Comparison of ENCODE assay signal across 11 cellular contexts in the genomic region with DNA sequence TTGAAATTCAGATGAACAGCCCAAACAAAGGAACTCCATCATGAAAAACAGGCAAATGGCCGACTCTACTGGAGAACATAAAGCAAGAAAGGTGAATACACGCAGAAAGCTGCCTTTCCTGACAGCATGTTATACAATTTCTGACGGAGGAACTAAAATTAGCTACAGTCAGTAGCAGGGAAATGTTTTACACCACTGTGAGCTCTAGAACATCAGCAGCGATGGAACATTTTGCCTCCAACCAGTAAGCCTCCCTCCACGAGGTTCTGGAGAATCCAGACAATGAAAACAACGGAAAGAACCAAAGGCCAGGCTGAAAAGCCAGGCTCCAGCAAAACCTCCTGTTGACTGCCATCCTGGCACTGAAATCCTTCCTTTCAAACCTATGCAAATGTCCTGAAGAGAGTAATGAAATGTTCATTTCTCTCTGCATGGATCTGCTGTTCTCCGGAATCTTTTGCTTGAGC.
DNase-seq lines count a peak whose midpoint lies in the region; ATAC-seq and TF ChIP-seq lines count a peak whose summit lies in the region.
"Had no signal": no experiment of that assay in that cellular context is flagged by ENCODE, and none has a peak within 500 bp of the region (broad histone marks: within the 10 kb centered on the region; RNA-seq: fewer than 3 reads in every experiment).

No MANE protein-coding gene starts in this region.

- no peak for DNase-seq in T-helper 17 cell
- DNase-seq in sigmoid colon, result no peak
- DNase-seq in trophoblast cell, result no peak
- DNase-seq in MG63, result no peak
- no peak for DNase-seq in CD4-positive, alpha-beta T cell
- DNase-seq in effector CD4-positive, alpha-beta T cell, result no peak
- DNase-seq: activated CD4-positive, alpha-beta T cell treated with anti-CD3 and anti-CD28 coated beads for 48 hours; aorta had no signal

- no peak overlapping the region for H2BK120ac ChIP-seq in trophoblast cell (ENCODE audit: insufficient read depth, low read length, poor library complexity)

- H3K9me3 Mint-ChIP-seq in CD4-positive, alpha-beta T cell, result no peaks in the 10 kb centered on the region

- no peak overlapping the region for H4K12ac ChIP-seq in trophoblast cell (ENCODE audit: low read depth, low read length)

- peak in 3 of 4 donors; percentile 50 to 84 (median 83) for TF ChIP-seq EP300 in sigmoid colon (IDR thresholded peaks at IDR 0.05)

- H3K36me3 ChIP-seq in sigmoid colon (peaks cover 4 to 78% (median 29%) of the 10 kb centered on the region in 4 donors), trophoblast cell (ENCODE audit: control insufficient read depth in 1 of 2, insufficient read depth in 2 of 2, low read length in 2 of 2) (peaks cover 12 to 17% of the 10 kb centered on the region in 2 experiments), MG63 (peaks cover 2% of the 10 kb centered on the region; the same call in 1 of the 2 replicates)

- peak overlapping the region; percentile 8 to 58 (median 51) for H3K27ac ChIP-seq in sigmoid colon
- H3K27ac ChIP-seq in trophoblast cell (ENCODE audit: low read depth, low read length), result no peak overlapping the region
- no peak overlapping the region for H3K27ac ChIP-seq in CD4-positive, alpha-beta T cell (ENCODE audit: low read depth, low read length)

- CTCF ChIA-PET in CD4-positive, alpha-beta T cell (lab: Charles Lee), result no interaction called here

- H3K36me3 Mint-ChIP-seq in T-helper 17 cell (ENCODE audit: low read depth), result peaks cover 15% of the 10 kb centered on the region
- peaks cover 97% of the 10 kb centered on the region for H3K36me3 Mint-ChIP-seq in CD4-positive, alpha-beta T cell (ENCODE audit: low read depth)

- H3K27me3 Mint-ChIP-seq in T-helper 17 cell, result no peaks in the 10 kb centered on the region
- H3K27me3 Mint-ChIP-seq in CD4-positive, alpha-beta T cell, result no peaks in the 10 kb centered on the region

- no peaks in the 10 kb centered on the region for H3K79me1 ChIP-seq in trophoblast cell (ENCODE audit: low read length)

- ATAC-seq in GM18907 (IDR thresholded peaks at IDR 0.05; ENCODE audit: unreplicated experiment) (peak; percentile 5), HG02885 (IDR thresholded peaks at IDR 0.05; ENCODE audit: poor library complexity, unreplicated experiment) (peak; percentile 16), T-helper 17 cell (no peak)
- no peak for ATAC-seq in CD4-positive, alpha-beta T cell (ENCODE audit: poor library complexity)
- ATAC-seq: K562 had no signal

- intact Hi-C loops in sigmoid colon (cut with DNase I), result no loop called here
- intact Hi-C loops in CD4-positive, alpha-beta T cell (cut with DNase I, micrococcal nuclease), result no loop called here

- TF ChIP-seq CTCF in sigmoid colon (IDR thresholded peaks at IDR 0.05), result no peak
- no peak for TF ChIP-seq CTCF in CD4-positive, alpha-beta T cell (IDR thresholded peaks at IDR 0.05)

- peaks cover 0 to 9% (median under 1%) of the 10 kb centered on the region in 4 donors for H3K4me1 ChIP-seq in sigmoid colon
- H3K4me1 ChIP-seq in trophoblast cell (ENCODE audit: control insufficient read depth in 1 of 2, insufficient read depth in 2 of 2, low read length in 2 of 2), result no peaks in the 10 kb centered on the region

- H3K27ac Mint-ChIP-seq in T-helper 17 cell, result peak overlapping the region; percentile 67
- H3K27ac Mint-ChIP-seq in CD4-positive, alpha-beta T cell, result no peak overlapping the region

- no peak overlapping the region for H4K8ac ChIP-seq in trophoblast cell (ENCODE audit: low read depth, low read length)

- no peak overlapping the region for H3K4me3 Mint-ChIP-seq in T-helper 17 cell
- H3K4me3 Mint-ChIP-seq in CD4-positive, alpha-beta T cell, result no peak overlapping the region

- H3K27me3 ChIP-seq in sigmoid colon (no peaks in the 10 kb centered on the region), trophoblast cell (ENCODE audit: insufficient read depth, low read length) (no peaks in the 10 kb centered on the region), MG63 (no peaks in the 10 kb centered on the region)
- no peaks in the 10 kb centered on the region for H3K27me3 ChIP-seq in CD4-positive, alpha-beta T cell (ENCODE audit: control insufficient read depth, insufficient read depth, low read length)

- H3K4me3 ChIP-seq in sigmoid colon, result no peak overlapping the region
- H3K4me3 ChIP-seq in trophoblast cell (ENCODE audit: low read depth, low read length), result no peak overlapping the region
- no peak overlapping the region for H3K4me3 ChIP-seq in MG63
- H3K4me3 ChIP-seq: K562 had no signal

- H2BK12ac ChIP-seq in trophoblast cell (ENCODE audit: low read length), result no peak overlapping the region

- H2AK5ac ChIP-seq in trophoblast cell (ENCODE audit: low read length), result no peak overlapping the region

- H3K9ac ChIP-seq in trophoblast cell (ENCODE audit: low read length), result no peak overlapping the region

- H3K4me2 ChIP-seq in trophoblast cell (ENCODE audit: low read length), result no peak overlapping the region

- H3K23ac ChIP-seq in trophoblast cell (ENCODE audit: low read length), result no peak overlapping the region

- H4K91ac ChIP-seq in trophoblast cell (ENCODE audit: low read depth, low read length), result no peak overlapping the region

- 75 to 91% methylated on average over 7 of the region's 7 CpGs for WGBS in sigmoid colon, 2 donors
- no CpG with 5 or more reads among the region's 7 CpGs for WGBS in trophoblast cell (ENCODE audit: extremely low coverage, insufficient coverage, insufficient read length)

- POLR2A ChIA-PET in CD4-positive, alpha-beta T cell (lab: Charles Lee), result no interaction called here

- H3K4me1 Mint-ChIP-seq in T-helper 17 cell, result peaks cover 23% of the 10 kb centered on the region
- H3K4me1 Mint-ChIP-seq in CD4-positive, alpha-beta T cell (ENCODE audit: low read depth), result peaks cover 7% of the 10 kb centered on the region

- no peaks in the 10 kb centered on the region for H3K79me2 ChIP-seq in trophoblast cell (ENCODE audit: control insufficient read depth, insufficient read depth, low read length, poor library complexity)

- no peaks in the 10 kb centered on the region for H3K9me3 ChIP-seq in T-helper 17 cell (ENCODE audit: control insufficient read depth, low read length, poor library complexity, severe bottlenecking)
- H3K9me3 ChIP-seq in sigmoid colon, result no peaks in the 10 kb centered on the region
- H3K9me3 ChIP-seq in trophoblast cell (ENCODE audit: insufficient read depth, low read depth, low read length), result no peaks in the 10 kb centered on the region
- H3K9me3 ChIP-seq in MG63, result no peaks in the 10 kb centered on the region
- H3K9me3 ChIP-seq in CD4-positive, alpha-beta T cell (ENCODE audit: control insufficient read depth, low read length), result no peaks in the 10 kb centered on the region

- H2BK5ac ChIP-seq in trophoblast cell (ENCODE audit: low read depth, low read length, poor library complexity), result no peak overlapping the region

- H3K18ac ChIP-seq in trophoblast cell (ENCODE audit: low read length), result no peak overlapping the region

- no peak overlapping the region for H3K14ac ChIP-seq in trophoblast cell (ENCODE audit: low read length)

- TF ChIP-seq POLR2A in sigmoid colon (IDR thresholded peaks at IDR 0.05), result no peak

- H3K4ac ChIP-seq in trophoblast cell (ENCODE audit: low read depth, low read length), result no peak overlapping the region

- H2AFZ ChIP-seq in trophoblast cell (ENCODE audit: insufficient read depth, low read length, poor library complexity), result no peak overlapping the region

Comparison
In these comparisons a context has a peak if more than half of its experiments do, and no peak if none do; other contexts are left out.
1. ATAC-seq: peak in GM18907 (single experiment) and HG02885 (single experiment); none in T-helper 17 cell (single experiment) and CD4-positive, alpha-beta T cell (single experiment).
2. H3K27ac ChIP-seq: peak in sigmoid colon (4 of 4); none in trophoblast cell (single experiment) and CD4-positive, alpha-beta T cell (single experiment).